Comparison of ENCODE assay signal across 8 cellular contexts in the genomic region with DNA sequence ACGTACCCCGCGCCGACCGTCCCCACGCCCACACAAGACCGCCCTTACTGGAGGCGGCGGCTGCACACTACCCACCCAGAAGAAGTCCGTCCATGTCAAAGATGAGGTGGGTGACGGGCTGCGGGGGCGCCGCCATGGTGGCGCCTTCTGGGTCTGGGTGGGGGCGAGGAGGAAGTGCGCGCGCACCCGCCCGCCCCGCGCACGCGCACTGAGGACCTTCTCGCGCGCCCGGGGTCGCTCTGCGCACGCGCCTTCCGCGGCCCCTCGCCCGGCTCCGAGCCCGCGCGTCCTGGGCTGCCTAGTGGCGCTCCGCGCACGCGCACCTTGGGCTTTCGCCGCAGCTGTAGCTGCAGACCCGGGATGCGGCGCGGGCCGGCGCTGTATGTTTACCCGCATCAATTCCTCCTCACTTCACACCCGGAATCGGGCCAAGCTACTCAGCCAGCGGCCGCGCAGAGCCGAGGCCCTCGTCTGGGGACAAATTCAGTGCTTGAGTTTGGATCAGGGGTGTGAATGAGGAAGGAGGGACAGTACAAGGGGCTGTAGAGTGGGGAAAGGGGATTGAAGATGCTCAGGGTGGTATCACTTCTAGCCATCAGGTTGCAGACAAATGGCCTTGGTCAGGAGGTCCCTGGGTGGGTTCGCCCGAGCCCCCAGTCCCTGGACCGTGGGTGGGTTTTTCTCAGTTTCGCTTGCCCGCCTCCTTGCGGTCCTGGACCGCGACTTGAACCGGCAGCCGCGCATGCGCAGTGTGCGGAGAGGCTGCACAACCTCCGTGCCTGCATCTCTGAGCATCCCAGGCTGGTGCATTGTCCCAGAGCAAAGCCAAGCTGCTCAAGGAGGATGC. TPM values are rescaled to one million over a fixed set of nuclear protein-coding genes. Genes with fewer than 3 reads are reported as not detected.
DNase-seq lines count a peak whose midpoint lies in the region; ATAC-seq, FAIRE-seq and TF ChIP-seq lines count a peak whose summit lies in the region.

Gene PUDP (minus strand): TSS at position 176 of the 847 bp plus-strand sequence. CDS start 40 bp downstream, at position 136.

- no peak for FAIRE-seq in keratinocyte (lab: Jason Lieb, UNC)

- peak; percentile 77 for ATAC-seq in HG03159 (IDR thresholded peaks at IDR 0.05; ENCODE audit: unreplicated experiment)

- H3K9me1 ChIP-seq in keratinocyte (ENCODE audit: control insufficient read depth, extremely low read depth, insufficient read depth, low read length), result no peaks in the 10 kb centered on the region

- TF ChIP-seq POLR2A in GM18951 (IDR thresholded peaks at IDR 0.05; ENCODE audit: extremely low read depth, insufficient read depth, insufficient read length), result peak; percentile 87

- no peaks in the 10 kb centered on the region for H3K9me3 ChIP-seq in keratinocyte (ENCODE audit: control insufficient read depth, low read depth, low read length)

- H3K4me1 ChIP-seq in keratinocyte (ENCODE audit: control insufficient read depth, extremely low read depth, insufficient read depth, low read length), result peaks cover 3% of the 10 kb centered on the region

- DNase-seq in AG09309 (ENCODE audit: low read depth) (peak; percentile 40), NCI-H345 (lab: John Stamatoyannopoulos, UW) (peak; percentile 87), keratinocyte (ENCODE audit: low read depth, low spot score) (peak; percentile 41)
- DNase-seq in activated CD4-positive, CD25-positive, alpha-beta regulatory T cell treated with anti-CD3 and anti-CD28 coated beads, Interleukin-2, amount 50 U/mL, for 16 hours (ENCODE audit: low read depth, low spot score), result peak; percentile 56
- DNase-seq in central memory CD4-positive, alpha-beta T cell, result peak; percentile 93
- peak; percentile 54 to 74 (median 72) for DNase-seq in stimulated activated CD4-positive, alpha-beta T cell treated with anti-CD3 and anti-CD28 coated beads, Interleukin-12 subunit alpha, Interleukin-12 subunit beta, amount 100 ng/mL, for 48 hours (ENCODE audit: low read depth in 2 of 3, low spot score in 1 of 3)

- H3K4me3 ChIP-seq in AG09309 (ENCODE audit: control insufficient read depth, low read depth, low read length), result peak within 1 kb of the TSS; percentile 92
- peak within 1 kb of the TSS; percentile 82 to 97 (median 97) for H3K4me3 ChIP-seq in keratinocyte (ENCODE audit: control insufficient read depth in 2 of 3, extremely low read depth in 1 of 3, insufficient read depth in 2 of 3, low read depth in 1 of 3, low read length in 3 of 3)

- peak within 1 kb of the TSS; percentile 81 for H3K9ac ChIP-seq in keratinocyte (ENCODE audit: control insufficient read depth, extremely low read depth, insufficient read depth, low read length)

- H3K36me3 ChIP-seq in keratinocyte (ENCODE audit: control insufficient read depth in 2 of 2, extremely low read depth in 1 of 2, insufficient read depth in 2 of 2, low read length in 2 of 2), result no peaks in the 10 kb centered on the region

- TF ChIP-seq CTCF in AG09309 (IDR thresholded peaks at IDR 0.05; ENCODE audit: control insufficient read depth, insufficient read depth, low read depth, low read length, missing control alignments) (peak; percentile 16), keratinocyte (optimal IDR thresholded peaks at IDR 0.05 in 1 of 3, IDR thresholded peaks at IDR 0.05 in 1 of 3, conservative IDR thresholded peaks at IDR 0.05 in 1 of 3; ENCODE audit: extremely low read depth in 1 of 3, insufficient read depth in 2 of 3, low read length in 3 of 3) (peak in 2 of 3 experiments; percentile 22 to 43)

- H2AFZ ChIP-seq in keratinocyte (ENCODE audit: control insufficient read depth, low read length), result peak within 1 kb of the TSS; percentile 97

- in situ Hi-C loops in GM18951 (cut with MboI; ENCODE audit: low sequenced_read_pairs, unreplicated experiment), result no loop called here

- H3K27me3 ChIP-seq in keratinocyte (ENCODE audit: control insufficient read depth, extremely low read depth, insufficient read depth, low read length), result no peaks in the 10 kb centered on the region

- dilution Hi-C loops in keratinocyte (cut with MboI; ENCODE audit: extremely low pct_ligation_motif_present, low sequenced_read_pairs), result no loop called here

- H3K27ac ChIP-seq in keratinocyte (ENCODE audit: control insufficient read depth, insufficient read depth, low read length), result peak within 1 kb of the TSS; percentile 62

- H3K4me2 ChIP-seq in keratinocyte (ENCODE audit: control insufficient read depth, extremely low read depth, insufficient read depth, low read depth, low read length), result peak within 1 kb of the TSS; percentile 88

- H3K79me2 ChIP-seq in keratinocyte (ENCODE audit: control insufficient read depth, insufficient read depth, low read length), result peaks cover 39% of the 10 kb centered on the region

- H4K20me1 ChIP-seq in keratinocyte (ENCODE audit: control insufficient read depth, extremely low read depth, insufficient read depth, low read length), result no peaks in the 10 kb centered on the region

RNA-seq across cellular contexts. Expression of gene PUDP, which starts in this region (rescaled TPM):
- 26.9 to 48.0 TPM (median 45.8 TPM) in 3 replicates for polyA plus RNA-seq in keratinocyte
- polyA plus RNA-seq in keratinocyte (2011; ENCODE audit: low read depth), result 14.8 TPM
- 36.3 and 48.7 TPM in 2 replicates for polyA plus RNA-seq in keratinocyte (2011; cell fraction: cytosol; rRNA removed)
- 20.4 and 24.9 TPM in 2 replicates for polyA plus RNA-seq in keratinocyte (2011; cell fraction: nucleus; rRNA removed)
- 15.5 and 35.1 TPM in 2 replicates for polyA plus RNA-seq in keratinocyte (2012; ENCODE audit: low replicate concordance)
- 27.3 to 50.6 TPM (median 29.4 TPM) in 3 replicates for polyA minus RNA-seq in keratinocyte
- polyA minus RNA-seq in keratinocyte (2011; cell fraction: cytosol; rRNA and poly(A)+ RNA removed), result 22.8 TPM
- polyA minus RNA-seq in keratinocyte (2011; cell fraction: nucleus; rRNA and poly(A)+ RNA removed), result 15.8 and 22.0 TPM in 2 replicates

Comparison
In these comparisons a context has a peak if more than half of its experiments do, and no peak if none do; other contexts are left out.
1. Peak in every context shown above with its lines: DNase-seq, ATAC-seq, H3K4me3 ChIP-seq and H3K27ac ChIP-seq.
2. DNase-seq: peak in every context shown above with its lines; median percentile 93 in central memory CD4-positive, alpha-beta T cell; 87 in NCI-H345; 72 in stimulated activated CD4-positive, alpha-beta T cell treated with anti-CD3 and anti-CD28 coated beads, Interleukin-12 subunit alpha, Interleukin-12 subunit beta, amount 100 ng/mL, for 48 hours; 56 in activated CD4-positive, CD25-positive, alpha-beta regulatory T cell treated with anti-CD3 and anti-CD28 coated beads, Interleukin-2, amount 50 U/mL, for 16 hours; 41 in keratinocyte; 40 in AG09309.